Comparison of ENCODE assay signal across 11 cellular contexts in genomic region chr13:20869540-20869939, GRCh38. TPM values are rescaled to one million over a fixed set of nuclear protein-coding genes. Genes with fewer than 3 reads are reported as not detected.
A peak's percentile ranks its signal among the peaks of the same experiment; 100 is the strongest.
DNase-seq lines count a peak whose midpoint lies in the region; FAIRE-seq and TF ChIP-seq lines count a peak whose summit lies in the region.
"Had no signal": no experiment of that assay in that cellular context is flagged by ENCODE, and none has a peak within 500 bp of the region (broad histone marks: within the 10 kb centered on the region; RNA-seq: fewer than 3 reads in every experiment).

No MANE protein-coding gene starts in this region.

- no peaks in the 10 kb centered on the region for H3K36me3 ChIP-seq in osteoblast (ENCODE audit: insufficient read depth, low read length)

- peak; percentile 76 for FAIRE-seq in G401.6 (lab: Jason Lieb, UNC)
- FAIRE-seq: HTR-8/SVneo had no signal

- H3K4me3 ChIP-seq in osteoblast (ENCODE audit: insufficient read depth, low read length) (no peak overlapping the region), lower leg skin (ENCODE audit: low read depth, poor library complexity, severe bottlenecking) (no peak overlapping the region)

- peaks cover 62% of the 10 kb centered on the region for H3K79me2 ChIP-seq in osteoblast (ENCODE audit: insufficient read depth, low read length)

- no peak overlapping the region for H3K4me2 ChIP-seq in osteoblast (ENCODE audit: insufficient read depth, low read length)

- peak; percentile 18 for TF ChIP-seq CTCF in osteoblast (IDR thresholded peaks at IDR 0.05; ENCODE audit: extremely low read depth, low read depth, low read length)
- no peak for TF ChIP-seq CTCF in lower leg skin (IDR thresholded peaks at IDR 0.05)

- H3K27me3 ChIP-seq in osteoblast (ENCODE audit: insufficient read depth, low read length): no peaks in the 10 kb centered on the region

- TF ChIP-seq POLR2A in lower leg skin (IDR thresholded peaks at IDR 0.05): no peak

- 77 to 80% methylated on average over 2 of the region's 2 CpGs for WGBS in lower leg skin, 2 donors

- no peaks in the 10 kb centered on the region for H3K9me3 ChIP-seq in osteoblast (ENCODE audit: low read depth, low read length)

- H4K20me1 ChIP-seq in osteoblast (ENCODE audit: insufficient read depth, low read length): peaks cover 21% of the 10 kb centered on the region

- H2AFZ ChIP-seq in osteoblast (ENCODE audit: low read length): no peak overlapping the region

- no peak overlapping the region for H3K27ac ChIP-seq in osteoblast (ENCODE audit: low read depth, low read length)

- DNase-seq in NCI-H2227 (lab: John Stamatoyannopoulos, UW; ENCODE audit: unreplicated experiment) (peak; percentile 1), cerebellum (ENCODE audit: low spot score) (peak; percentile 19), osteoblast (ENCODE audit: insufficient read length, low spot score, missing footprints) (no peak), NCI-H2196 (lab: John Stamatoyannopoulos, UW; ENCODE audit: unreplicated experiment) (no peak), lower leg skin (ENCODE audit: low spot score in 2 of 2) (no peak)
- no peak for DNase-seq in effector CD8-positive, alpha-beta T cell (lab: John Stamatoyannopoulos, UW)
- DNase-seq: activated B cell treated with CpG ODN at 0.5 μM for 24 hours; activated naive CD4-positive, alpha-beta T cell; NCI-H524 treated with DMSO at 0.1 percent for 48 hours had no signal

- H3K4me1 ChIP-seq in osteoblast (ENCODE audit: insufficient read depth, low read length): peaks cover 19% of the 10 kb centered on the region

- intact Hi-C loops in lower leg skin (cut with DNase I; ENCODE audit: low total_unique reads): no loop called here

RNA-seq across cellular contexts. Expression of gene XPO4, which starts 33.0 kb away (rescaled TPM):
- total RNA-seq in cerebellum (33.5 TPM), osteoblast (19.5 and 20.6 TPM in 2 replicates), lower leg skin (10 to 100 TPM in 3 of 4 donors, 1 to 10 TPM in 1; 8.9 to 16.1 (median 13.8) TPM)

Comparison
In these comparisons a context has a peak if more than half of its experiments do, and no peak if none do; other contexts are left out.
1. DNase-seq: peak in NCI-H2227 (single experiment) and cerebellum (single experiment); none in osteoblast (single experiment), NCI-H2196 (single experiment), effector CD8-positive, alpha-beta T cell (single experiment) and lower leg skin (0 of 2).